In genomic region chr22:45334068-45334467, GRCh38 we compare ENCODE assay signal across 19 cellular contexts. TPM values are rescaled to one million over a fixed set of nuclear protein-coding genes. Genes with fewer than 3 reads are reported as not detected.
DNase-seq lines count a peak whose midpoint lies in the region; ATAC-seq, FAIRE-seq and TF ChIP-seq lines count a peak whose summit lies in the region.
"Had no signal": no experiment of that assay in that cellular context is flagged by ENCODE, and none has a peak within 500 bp of the region (broad histone marks: within the 10 kb centered on the region; RNA-seq: fewer than 3 reads in every experiment).

No MANE protein-coding gene starts in this region.

- TF ChIP-seq CTCF in AG10803 (conservative IDR thresholded peaks at IDR 0.05; ENCODE audit: low read length) (no peak), RWPE2 (IDR thresholded peaks at IDR 0.05; ENCODE audit: poor library complexity, severe bottlenecking) (no peak)

- ATAC-seq in RWPE2 (ENCODE audit: low read depth) (peak; percentile 95), right cardiac atrium (peak in 1 of 2 donors; percentile 3), HG03039 (IDR thresholded peaks at IDR 0.05; ENCODE audit: unreplicated experiment) (no peak)
- ATAC-seq: A549; left colon; pancreas; stimulated activated naive CD8-positive, alpha-beta T cell treated with anti-CD3 and anti-CD28 coated beads, Interleukin-15, amount 100 ng/mL, for 72 hours; T-helper 17 cell had no signal

- no peaks in the 10 kb centered on the region for H3K27me3 ChIP-seq in RWPE2 (ENCODE audit: insufficient read depth, poor library complexity, severe bottlenecking)
- no peaks in the 10 kb centered on the region for H3K27me3 ChIP-seq in right cardiac atrium (ENCODE audit: control insufficient read depth, insufficient read depth)
- H3K27me3 ChIP-seq: pancreas had no signal

- H3K27ac ChIP-seq in RWPE2 (ENCODE audit: poor library complexity, severe bottlenecking), result peak overlapping the region; percentile 56
- peak overlapping the region; percentile 56 for H3K27ac ChIP-seq in right cardiac atrium (ENCODE audit: low read length)
- H3K27ac ChIP-seq: A549, pancreas had no signal

- peaks cover 55% of the 10 kb centered on the region for H3K36me3 ChIP-seq in RWPE2 (ENCODE audit: low read depth)

- H3K4me3 ChIP-seq in AG10803 (ENCODE audit: low read length) (no peak overlapping the region), RWPE2 (ENCODE audit: severe bottlenecking) (no peak overlapping the region), right cardiac atrium (ENCODE audit: low read length) (no peak overlapping the region)
- H3K4me3 ChIP-seq: A549, pancreas had no signal

- 35% methylated on average over 5 of the region's 5 CpGs for WGBS in right cardiac atrium

- H3K9me3 ChIP-seq in RWPE2 (ENCODE audit: severe bottlenecking), result no peaks in the 10 kb centered on the region
- H3K9me3 ChIP-seq in right cardiac atrium (ENCODE audit: control insufficient read depth, low read length), result no peaks in the 10 kb centered on the region
- H3K9me3 ChIP-seq: A549, pancreas had no signal

- intact Hi-C loops in right cardiac atrium (cut with DNase I), result no loop called here

- peak; percentile 19 for DNase-seq in NCI-H510A treated with DMSO at 0.1 percent for 48 hours (lab: John Stamatoyannopoulos, UW)
- DNase-seq in NCI-H510A (lab: John Stamatoyannopoulos, UW), result no peak
- peak; percentile 41 for DNase-seq in AG10803 (ENCODE audit: low read depth)
- DNase-seq in RWPE2 (ENCODE audit: low spot score), result no peak
- DNase-seq in right cardiac atrium, result no peak
- no peak for DNase-seq in H54 (ENCODE audit: insufficient read length, low spot score)
- DNase-seq in COLO668 (lab: John Stamatoyannopoulos, UW; ENCODE audit: unreplicated experiment), result no peak
- DNase-seq: activated CD4-positive, CD25-positive, alpha-beta regulatory T cell; activated naive CD4-positive, alpha-beta T cell treated with anti-CD3 and anti-CD28 coated beads, Interleukin-2, amount 50 U/mL, for 16 hours; CD4-positive, alpha-beta memory T cell; EL; left colon; MV-4-11; pancreas; SHP77; stimulated activated naive CD8-positive, alpha-beta T cell treated with anti-CD3 and anti-CD28 coated beads, Interleukin-15, amount 100 ng/mL, for 72 hours; T-helper 17 cell had no signal

- no peak for TF ChIP-seq POLR2A in H54 (IDR thresholded peaks at IDR 0.05; ENCODE audit: low read depth, low read length)

- H3K4me1 ChIP-seq in RWPE2 (ENCODE audit: insufficient read depth, poor library complexity, severe bottlenecking), result peaks cover 11% of the 10 kb centered on the region
- H3K4me1 ChIP-seq in right cardiac atrium (ENCODE audit: control insufficient read depth, insufficient read depth, low read length), result peaks cover 3% of the 10 kb centered on the region
- H3K4me1 ChIP-seq: A549, pancreas had no signal

- FAIRE-seq in H54 (lab: Jason Lieb, UNC), result no peak
- FAIRE-seq: A549, pancreas had no signal

RNA-seq across cellular contexts. Expression of gene FAM118A, which starts 24.3 kb away (rescaled TPM):
- 10 to 100 TPM; 26.5 to 31.8 (median 28.4) TPM for total RNA-seq in right cardiac atrium
- 21.1 TPM for polyA plus RNA-seq in right cardiac atrium

RNA-seq across cellular contexts. Expression of gene UPK3A, which starts 49.3 kb away (rescaled TPM):
- not detected for total RNA-seq in right cardiac atrium
- polyA plus RNA-seq in right cardiac atrium, result not detected
- total RNA-seq: CD4-positive, alpha-beta memory T cell; pancreas had no signal
- polyA plus RNA-seq: A549; CD4-positive, alpha-beta memory T cell had no signal

Comparison
In these comparisons a context has a peak if more than half of its experiments do, and no peak if none do; other contexts are left out.
1. DNase-seq: peak in NCI-H510A treated with DMSO at 0.1 percent for 48 hours (single experiment) and AG10803 (single experiment); none in NCI-H510A (single experiment), RWPE2 (single experiment), right cardiac atrium (0 of 3), H54 (single experiment) and COLO668 (single experiment).